9 cellular contexts compared by ENCODE assay signal in the genomic region with DNA sequence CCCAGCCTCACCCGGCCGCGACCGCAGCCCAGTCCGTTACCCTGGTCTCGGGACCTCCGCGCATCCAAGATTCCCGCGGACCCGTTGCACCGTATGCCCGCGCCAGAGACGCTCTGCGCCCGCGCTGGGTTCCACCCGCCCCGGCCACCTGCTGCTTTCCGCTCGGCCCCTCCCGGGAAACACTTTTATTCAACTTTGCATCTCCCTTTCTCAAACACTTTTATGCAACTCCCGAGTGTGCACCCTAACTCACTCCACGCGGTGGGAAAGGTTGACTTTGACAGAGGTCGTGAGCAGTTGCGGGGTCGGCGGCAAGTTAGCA. TPM values are rescaled to one million over a fixed set of nuclear protein-coding genes. Genes with fewer than 3 reads are reported as not detected.
DNase-seq lines count a peak whose midpoint lies in the region; ATAC-seq and TF ChIP-seq lines count a peak whose summit lies in the region.
"Had no signal": no experiment of that assay in that cellular context is flagged by ENCODE, and none has a peak within 500 bp of the region (broad histone marks: within the 10 kb centered on the region; RNA-seq: fewer than 3 reads in every experiment).

A gene with protein sequence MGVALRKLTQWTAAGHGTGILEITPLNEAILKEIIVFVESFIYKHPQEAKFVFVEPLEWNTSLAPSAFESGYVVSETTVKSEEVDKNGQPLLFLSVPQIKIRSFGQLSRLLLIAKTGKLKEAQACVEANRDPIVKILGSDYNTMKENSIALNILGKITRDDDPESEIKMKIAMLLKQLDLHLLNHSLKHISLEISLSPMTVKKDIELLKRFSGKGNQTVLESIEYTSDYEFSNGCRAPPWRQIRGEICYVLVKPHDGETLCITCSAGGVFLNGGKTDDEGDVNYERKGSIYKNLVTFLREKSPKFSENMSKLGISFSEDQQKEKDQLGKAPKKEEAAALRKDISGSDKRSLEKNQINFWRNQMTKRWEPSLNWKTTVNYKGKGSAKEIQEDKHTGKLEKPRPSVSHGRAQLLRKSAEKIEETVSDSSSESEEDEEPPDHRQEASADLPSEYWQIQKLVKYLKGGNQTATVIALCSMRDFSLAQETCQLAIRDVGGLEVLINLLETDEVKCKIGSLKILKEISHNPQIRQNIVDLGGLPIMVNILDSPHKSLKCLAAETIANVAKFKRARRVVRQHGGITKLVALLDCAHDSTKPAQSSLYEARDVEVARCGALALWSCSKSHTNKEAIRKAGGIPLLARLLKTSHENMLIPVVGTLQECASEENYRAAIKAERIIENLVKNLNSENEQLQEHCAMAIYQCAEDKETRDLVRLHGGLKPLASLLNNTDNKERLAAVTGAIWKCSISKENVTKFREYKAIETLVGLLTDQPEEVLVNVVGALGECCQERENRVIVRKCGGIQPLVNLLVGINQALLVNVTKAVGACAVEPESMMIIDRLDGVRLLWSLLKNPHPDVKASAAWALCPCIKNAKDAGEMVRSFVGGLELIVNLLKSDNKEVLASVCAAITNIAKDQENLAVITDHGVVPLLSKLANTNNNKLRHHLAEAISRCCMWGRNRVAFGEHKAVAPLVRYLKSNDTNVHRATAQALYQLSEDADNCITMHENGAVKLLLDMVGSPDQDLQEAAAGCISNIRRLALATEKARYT (minus strand): TSS at position 126 of the 322 bp plus-strand sequence. CDS start 3,937 bp downstream, outside the sequence.

- H3K36me3 ChIP-seq in H7 (replicated peaks; ENCODE audit: control insufficient read depth, insufficient read depth, low read length) (no peaks in the 10 kb centered on the region), gastrocnemius medialis (no peaks in the 10 kb centered on the region)

- 0 out of 2 replicates have a peak, but pooled peaks cover 2% of the 10 kb centered on the region for H3K27me3 ChIP-seq in H7 (ENCODE audit: control insufficient read depth, insufficient read depth, low read length)
- peaks cover 6 to 20% (median 13%) of the 10 kb centered on the region in 3 donors for H3K27me3 ChIP-seq in gastrocnemius medialis

- ATAC-seq in WTC11 (no peak), gastrocnemius medialis (no peak), HG03025 (IDR thresholded peaks at IDR 0.05; ENCODE audit: low FRiP score, unreplicated experiment) (no peak), HG02885 (IDR thresholded peaks at IDR 0.05; ENCODE audit: poor library complexity, unreplicated experiment) (no peak)
- ATAC-seq: Panc1 had no signal

- in situ Hi-C loops in gastrocnemius medialis (cut with MboI; ENCODE audit: low sequenced_read_pairs in 4 of 4): no loop called here

- H3K36me3 Mint-ChIP-seq in WTC11: no peaks in the 10 kb centered on the region
- no peaks in the 10 kb centered on the region for H3K36me3 Mint-ChIP-seq in glutamatergic neuron (ENCODE audit: unreplicated experiment)

- no peak for TF ChIP-seq POLR2A in gastrocnemius medialis (IDR thresholded peaks at IDR 0.05)

- H3K4me1 Mint-ChIP-seq in WTC11 (peaks cover 43% of the 10 kb centered on the region), glutamatergic neuron (ENCODE audit: low read depth, unreplicated experiment) (peaks cover 3% of the 10 kb centered on the region)

- CTCF ChIA-PET in WTC11 (lab: Charles Lee): no interaction called here

- TF ChIP-seq CTCF in WTC11 (IDR thresholded peaks at IDR 0.05) (no peak), glutamatergic neuron (IDR thresholded peaks at IDR 0.05; ENCODE audit: partially characterized antibody, unreplicated experiment) (no peak), gastrocnemius medialis (IDR thresholded peaks at IDR 0.05 in 4 of 5, conservative IDR thresholded peaks at IDR 0.05 in 1 of 5) (no peak)

- POLR2A ChIA-PET in WTC11 (lab: Charles Lee): no interaction called here

- H3K4me1 ChIP-seq in gastrocnemius medialis: peaks cover 0 to 5% of the 10 kb centered on the region in 2 donors

- no peak within 1 kb of the TSS for H3K27ac ChIP-seq in gastrocnemius medialis

- H3K4me3 Mint-ChIP-seq in WTC11 (peak within 1 kb of the TSS; percentile 94), glutamatergic neuron (ENCODE audit: unreplicated experiment) (peak within 1 kb of the TSS; percentile 92)

- H3K27me3 Mint-ChIP-seq in WTC11 (ENCODE audit: low read depth): no peaks in the 10 kb centered on the region; the same call in 1 of the 2 replicates
- peaks cover 3% of the 10 kb centered on the region for H3K27me3 Mint-ChIP-seq in glutamatergic neuron (ENCODE audit: unreplicated experiment)

- H3K4me3 ChIP-seq in H7 (ENCODE audit: insufficient read depth, low read depth, low read length) (peak within 1 kb of the TSS; percentile 86), gastrocnemius medialis (peak within 1 kb of the TSS; percentile 51 to 59 (median 56))

- intact Hi-C loops in gastrocnemius medialis (cut with DNase I; ENCODE audit: low total_unique reads): no loop called here

- no peaks in the 10 kb centered on the region for H3K9me3 ChIP-seq in gastrocnemius medialis

- H3K9me3 Mint-ChIP-seq in WTC11 (no peaks in the 10 kb centered on the region), glutamatergic neuron (ENCODE audit: unreplicated experiment) (no peaks in the 10 kb centered on the region)

- H3K27ac Mint-ChIP-seq in WTC11 (peak within 1 kb of the TSS; percentile 47; the same call in 1 of the 2 replicates), glutamatergic neuron (ENCODE audit: unreplicated experiment) (no peak within 1 kb of the TSS)

- no peak for DNase-seq in H7
- peak; percentile 56 for DNase-seq in WTC11 (ENCODE audit: low spot score)
- peak; percentile 44 for DNase-seq in glutamatergic neuron
- no peak for DNase-seq in gastrocnemius medialis
- no peak for DNase-seq in T1000 (lab: John Stamatoyannopoulos, UW)
- no peak for DNase-seq in medulla oblongata (ENCODE audit: extremely low spot score)

TF ChIP-seq in WTC11, 78 proteins besides CTCF, POLR2A, EP300 and RAD21:
- TF ChIP-seq CREB1 (CRISPR knock-in tag; IDR thresholded peaks at IDR 0.05) (no peak), GRHL2 (CRISPR knock-in tag; IDR thresholded peaks at IDR 0.05; ENCODE audit: insufficient replicate concordance, severe bottlenecking) (no peak), PRDM15 (CRISPR knock-in tag; IDR thresholded peaks at IDR 0.05) (no peak), JUN (CRISPR knock-in tag; IDR thresholded peaks at IDR 0.05) (no peak), ATF3 (CRISPR knock-in tag; conservative IDR thresholded peaks at IDR 0.05) (no peak), NR1H2 (CRISPR knock-in tag; IDR thresholded peaks at IDR 0.05) (no peak), MAX (CRISPR knock-in tag; IDR thresholded peaks at IDR 0.05) (no peak), RORB (CRISPR knock-in tag; IDR thresholded peaks at IDR 0.05) (no peak), SP1 (CRISPR knock-in tag; conservative IDR thresholded peaks at IDR 0.05) (peak; percentile 31; the same call in 1 of the 2 replicates), FOXP4 (CRISPR knock-in tag; IDR thresholded peaks at IDR 0.05) (0 out of 2 replicates have a peak, but pooled peaks have one; percentile 5), TEAD4 (CRISPR knock-in tag; IDR thresholded peaks at IDR 0.05) (no peak), TP53 (CRISPR knock-in tag; IDR thresholded peaks at IDR 0.05) (no peak)

RNA-seq across cellular contexts. Expression of the gene that starts here (rescaled TPM):
- total RNA-seq in H7 (2014; rRNA removed; shearing (Covaris generic)): 6.7 and 7.6 TPM in 2 replicates
- total RNA-seq in WTC11 (2021) (4.1 to 4.3 TPM (median 4.1 TPM) in 3 replicates), glutamatergic neuron (ENCODE audit: unreplicated experiment) (not detected), gastrocnemius medialis (not detected)

Comparison
In these comparisons a context has a peak if more than half of its experiments do, and no peak if none do; other contexts are left out.
1. Peak in DNase-seq in glutamatergic neuron; RNA of the gene not detected or under 1 TPM.